In genomic region chr12:21220266-21220665, GRCh38 we compare ENCODE assay signal across 19 cellular contexts.
A peak's percentile ranks its signal among the peaks of the same experiment; 100 is the strongest.
DNase-seq lines count a peak whose midpoint lies in the region; TF ChIP-seq lines count a peak whose summit lies in the region.
"Had no signal": no experiment of that assay in that cellular context is flagged by ENCODE, and none has a peak within 500 bp of the region (broad histone marks: within the 10 kb centered on the region; RNA-seq: fewer than 3 reads in every experiment).

No MANE protein-coding gene starts in this region.

- TF ChIP-seq CTCF in hepatocyte (IDR thresholded peaks at IDR 0.05; ENCODE audit: poor library complexity), result no peak

- H3K4me1 ChIP-seq in hepatocyte (ENCODE audit: insufficient read depth), result no peaks in the 10 kb centered on the region
- H3K4me1 ChIP-seq: BE2C, Caco-2 had no signal

- H3K27ac ChIP-seq in hepatocyte, result no peak overlapping the region
- H3K27ac ChIP-seq: BLaER1 had no signal

- H4K20me1 ChIP-seq in hepatocyte (ENCODE audit: insufficient read depth, poor library complexity, severe bottlenecking), result no peaks in the 10 kb centered on the region
- H4K20me1 ChIP-seq: BLaER1 had no signal

- H2AFZ ChIP-seq in hepatocyte, result no peak overlapping the region

- H3K27me3 ChIP-seq in hepatocyte, result no peaks in the 10 kb centered on the region
- H3K27me3 ChIP-seq: BE2C, BLaER1 had no signal

- H3K36me3 ChIP-seq in hepatocyte (replicated peaks; ENCODE audit: insufficient read depth, low read depth), result no peaks in the 10 kb centered on the region
- H3K36me3 ChIP-seq: BE2C, BLaER1 had no signal

- peak; percentile 64 for DNase-seq in NCI-H82 (lab: John Stamatoyannopoulos, UW)
- no peak for DNase-seq in NCI-H82 treated with DMSO at 0.1 percent for 48 hours (lab: John Stamatoyannopoulos, UW; ENCODE audit: unreplicated experiment)
- DNase-seq in SK-MEL-5 (ENCODE audit: low read depth, low spot score), result peak; percentile 79
- DNase-seq in foreskin melanocyte, result peak; percentile 76
- no peak for DNase-seq in hepatocyte (ENCODE audit: low spot score)
- no peak for DNase-seq in activated CD4-positive, alpha-beta T cell treated with anti-CD3 and anti-CD28 coated beads for 1 hour
- DNase-seq: 8988T; ACHN; BE2C; C1 segment of cervical spinal cord; Caco-2; Calu3; CD4-positive, alpha-beta memory T cell; CD4-positive, CD25-positive, alpha-beta regulatory T cell; CD8-positive, alpha-beta memory T cell; DMS79 treated with DMSO at 0.1 percent for 48 hours; GDM1 had no signal

- H3K4me3 ChIP-seq in hepatocyte, result no peak overlapping the region
- H3K4me3 ChIP-seq: BLaER1, GM12878 had no signal

- 80% methylated on average over 3 of the region's 3 CpGs for WGBS in hepatocyte (ENCODE audit: low lambda C conversion rate, missing lambda C conversion rate)

- no peaks in the 10 kb centered on the region for H3K9me2 ChIP-seq in hepatocyte (replicated peaks; ENCODE audit: insufficient read depth)

- in situ Hi-C loops in SK-MEL-5 (cut with HindIII; ENCODE audit: low pct_unique_long_range_greater_than_20kb, low sequenced_read_pairs), result no loop called here

- no peak overlapping the region for H3K4me2 ChIP-seq in hepatocyte
- H3K4me2 ChIP-seq: BLaER1 had no signal

- no peaks in the 10 kb centered on the region for H3K79me2 ChIP-seq in hepatocyte

- no peaks in the 10 kb centered on the region for H3K9me3 ChIP-seq in hepatocyte (ENCODE audit: low read depth)
- H3K9me3 ChIP-seq: BE2C, BLaER1, Caco-2 had no signal

Comparison
In these comparisons a context has a peak if more than half of its experiments do, and no peak if none do; other contexts are left out.
1. DNase-seq: peak in NCI-H82 (single experiment), SK-MEL-5 (single experiment) and foreskin melanocyte (single experiment); none in NCI-H82 treated with DMSO at 0.1 percent for 48 hours (single experiment), hepatocyte (single experiment) and activated CD4-positive, alpha-beta T cell treated with anti-CD3 and anti-CD28 coated beads for 1 hour (single experiment).